2 cellular contexts compared by ENCODE assay signal in genomic region chr1:27611450-27611849, GRCh38.
TF ChIP-seq lines count a peak whose summit lies in the region.

No MANE protein-coding gene starts in this region.

TF ChIP-seq in IMR-90, 13 proteins besides CTCF, POLR2A, EP300 and RAD21:
- TF ChIP-seq MAFK (IDR thresholded peaks at IDR 0.05; ENCODE audit: low read depth, low read length) (no peak), MXI1 (IDR thresholded peaks at IDR 0.05; ENCODE audit: borderline replicate concordance, low read depth, low read length) (no peak), SMC3 (IDR thresholded peaks at IDR 0.05; ENCODE audit: low read depth, low read length) (no peak)

TF ChIP-seq in K562, 482 proteins besides CTCF, POLR2A, EP300 and RAD21:
- TF ChIP-seq PTTG1 (tag; IDR thresholded peaks at IDR 0.05; ENCODE audit: low read depth) (no peak), ZNF507 (tag; conservative IDR thresholded peaks at IDR 0.05) (no peak), NR2C1 (IDR thresholded peaks at IDR 0.05) (no peak), NR2C1 (tag; IDR thresholded peaks at IDR 0.05) (no peak), ZBTB11 (CRISPR knock-in tag; IDR thresholded peaks at IDR 0.05) (peak in 2 of 3 experiments; percentile 53 to 89; a peak in 3 of 6 replicates), HMGXB4 (CRISPR knock-in tag; IDR thresholded peaks at IDR 0.05) (no peak)
